In genomic region chr20:50731055-50731929, GRCh38 we compare ENCODE assay signal across 8 cellular contexts. TPM values are rescaled to one million over a fixed set of nuclear protein-coding genes. Genes with fewer than 3 reads are reported as not detected.
DNase-seq lines count a peak whose midpoint lies in the region; ATAC-seq and TF ChIP-seq lines count a peak whose summit lies in the region.

PARD6B (plus strand) TSS chr20:50731580; CDS start chr20:50731787, 207 bp downstream.

- peak within 1 kb of the TSS; percentile 96 for H3K27ac ChIP-seq in VCaP
- H3K27ac ChIP-seq in breast epithelium: peak within 1 kb of the TSS; percentile 93 to 95
- peak within 1 kb of the TSS; percentile 76 for H3K27ac ChIP-seq in iPS-20b (ENCODE audit: low read length)
- peak within 1 kb of the TSS; percentile 50 for H3K27ac ChIP-seq in skeletal muscle tissue (ENCODE audit: low read depth, low read length)

- no peaks in the 10 kb centered on the region for H3K36me3 ChIP-seq in breast epithelium
- H3K36me3 ChIP-seq in iPS-20b (ENCODE audit: insufficient read depth, low read depth, low read length): peaks cover 5% of the 10 kb centered on the region; the same call in 1 of the 2 replicates
- H3K36me3 ChIP-seq in skeletal muscle tissue (ENCODE audit: control insufficient read depth in 3 of 3, insufficient read depth in 3 of 3, low read length in 3 of 3): no peaks in the 10 kb centered on the region

- peak; percentile 92 for ATAC-seq in GM18909 (IDR thresholded peaks at IDR 0.05; ENCODE audit: poor library complexity, unreplicated experiment)
- peak; percentile 85 for ATAC-seq in HG03139 (IDR thresholded peaks at IDR 0.05; ENCODE audit: unreplicated experiment)

- peak; percentile 97 for DNase-seq in AG08395 (ENCODE audit: low spot score)
- peak; percentile 99 for DNase-seq in NCI-H2196 (lab: John Stamatoyannopoulos, UW; ENCODE audit: unreplicated experiment)
- peak; percentile 99 to 100 for DNase-seq in breast epithelium (ENCODE audit: low spot score in 2 of 2)

- H3K4me3 ChIP-seq in breast epithelium (peak within 1 kb of the TSS; percentile 67 to 96 (median 77)), iPS-20b (ENCODE audit: low read length) (peak within 1 kb of the TSS; percentile 99), skeletal muscle tissue (ENCODE audit: low read length in 3 of 3) (peak within 1 kb of the TSS; percentile 75 to 83 (median 79))

- TF ChIP-seq POLR2A in breast epithelium (IDR thresholded peaks at IDR 0.05): no peak

- no peaks in the 10 kb centered on the region for H3K27me3 ChIP-seq in breast epithelium
- H3K27me3 ChIP-seq in iPS-20b (ENCODE audit: insufficient read depth, low read length): no peaks in the 10 kb centered on the region
- no peaks in the 10 kb centered on the region for H3K27me3 ChIP-seq in skeletal muscle tissue (ENCODE audit: control insufficient read depth in 3 of 3, insufficient read depth in 3 of 3, low read length in 3 of 3)

- peak within 1 kb of the TSS; percentile 91 for H3K9ac ChIP-seq in iPS-20b (ENCODE audit: low read depth, low read length)
- peak within 1 kb of the TSS; percentile 63 to 83 (median 69) for H3K9ac ChIP-seq in skeletal muscle tissue (ENCODE audit: low read depth in 1 of 3, low read length in 3 of 3)

- TF ChIP-seq CTCF in VCaP (conservative IDR thresholded peaks at IDR 0.05): no peak
- no peak for TF ChIP-seq CTCF in breast epithelium (IDR thresholded peaks at IDR 0.05)

- H3K4me1 ChIP-seq in breast epithelium: peaks cover 0 to 9% of the 10 kb centered on the region in 2 donors
- peaks cover 21% of the 10 kb centered on the region for H3K4me1 ChIP-seq in iPS-20b (ENCODE audit: insufficient read depth, low read length)
- peaks cover 11 to 12% (median 11%) of the 10 kb centered on the region in 3 donors for H3K4me1 ChIP-seq in skeletal muscle tissue (ENCODE audit: control insufficient read depth in 3 of 3, insufficient read depth in 3 of 3, low read length in 3 of 3)

- H3K9me3 ChIP-seq in breast epithelium (no peaks in the 10 kb centered on the region), iPS-20b (ENCODE audit: insufficient read depth, low read depth, low read length) (no peaks in the 10 kb centered on the region), skeletal muscle tissue (ENCODE audit: control insufficient read depth in 3 of 3, low read length in 3 of 3) (no peaks in the 10 kb centered on the region)

- intact Hi-C loops in breast epithelium (cut with DNase I; ENCODE audit: low total_unique reads): no loop called here

RNA-seq across cellular contexts. Expression of gene PARD6B, which starts in this region (rescaled TPM):
- total RNA-seq in breast epithelium: 10 to 100 TPM in 2 of 3 donors, 1 to 10 TPM in 1; 1.4 to 30.6 (median 13.4) TPM
- total RNA-seq in skeletal muscle tissue: 0.52 TPM

Comparison
In these comparisons a context has a peak if more than half of its experiments do, and no peak if none do; other contexts are left out.
1. Peak in every context shown above with its lines: DNase-seq, ATAC-seq, H3K4me3 ChIP-seq and H3K27ac ChIP-seq.